ENCODE assay signal across 1 cellular context in genomic region chr15:43420435-43420834, GRCh38.
TF ChIP-seq lines count a peak whose summit lies in the region.

No MANE protein-coding gene starts in this region.

TF ChIP-seq in K562, 482 proteins besides CTCF, POLR2A, EP300 and RAD21:
- TF ChIP-seq CBX2 (IDR thresholded peaks at IDR 0.05; ENCODE audit: insufficient read depth, low read length, poor library complexity, severe bottlenecking) (no peak), ZC3H4 (CRISPR knock-in tag; IDR thresholded peaks at IDR 0.05; ENCODE audit: borderline replicate concordance) (no peak), ATF3 (IDR thresholded peaks at IDR 0.05) (no peak), ATF3 (CRISPR knock-in tag; conservative IDR thresholded peaks at IDR 0.05) (no peak)
